In genomic region chr1:238186887-238187574, GRCh38 we compare ENCODE assay signal across 26 cellular contexts.
"Had no signal": no experiment of that assay in that cellular context is flagged by ENCODE, and none has a peak within 500 bp of the region (broad histone marks: within the 10 kb centered on the region; RNA-seq: fewer than 3 reads in every experiment).

No MANE protein-coding gene starts in this region.

- H3K9me3 ChIP-seq: lower lobe of right lung, prostate gland, right atrium auricular region, upper lobe of right lung, uterus had no signal

- H3K27me3 Mint-ChIP-seq: effector memory CD8-positive, alpha-beta T cell; naive thymus-derived CD8-positive, alpha-beta T cell; stimulated activated naive CD8-positive, alpha-beta T cell treated with anti-CD3 and anti-CD28 coated beads, Interleukin-15, amount 100 ng/mL, for 72 hours had no signal

- H3K4me1 ChIP-seq: esophagus squamous epithelium, lower lobe of right lung, prostate gland, right atrium auricular region, suprapubic skin, transverse colon, upper lobe of right lung, uterus had no signal

- H3K27me3 ChIP-seq: esophagus squamous epithelium, right atrium auricular region, suprapubic skin, transverse colon, upper lobe of right lung, uterus had no signal

- H3K27ac Mint-ChIP-seq: effector memory CD8-positive, alpha-beta T cell; naive thymus-derived CD8-positive, alpha-beta T cell; nephron progenitor cell; stimulated activated naive CD8-positive, alpha-beta T cell treated with anti-CD3 and anti-CD28 coated beads, Interleukin-15, amount 100 ng/mL, for 72 hours had no signal

- DNase-seq: effector memory CD8-positive, alpha-beta T cell; erythroblast; esophagus squamous epithelium; foreskin melanocyte; head of caudate nucleus; left ventricle myocardium superior; lower lobe of right lung; naive thymus-derived CD8-positive, alpha-beta T cell; nephron progenitor cell; nucleus accumbens; stimulated activated CD4-positive, alpha-beta T cell treated with anti-CD3 and anti-CD28 coated beads, Interleukin-12 subunit alpha, Interleukin-12 subunit beta, amount 100 ng/mL, for 4 hours; stimulated activated CD4-positive, alpha-beta T cell treated with anti-CD3 and anti-CD28 coated beads, Interleukin-1b, Interleukin-23, amount 100 ng/mL, for 48 hours; stimulated activated CD4-positive, alpha-beta T cell treated with anti-CD3 and anti-CD28 coated beads, Interleukin-4, amount 100 ng/mL, for 1 hour; stimulated activated CD8-positive, alpha-beta memory T cell treated with anti-CD3 and anti-CD28 coated beads, Interleukin-4, amount 100 ng/mL, for 48 hours; stimulated activated naive CD4-positive, alpha-beta T cell; stimulated activated naive CD8-positive, alpha-beta T cell treated with anti-CD3 and anti-CD28 coated beads, Interleukin-15, amount 100 ng/mL, for 72 hours; transverse colon; upper lobe of right lung; uterus had no signal

- H3K36me3 ChIP-seq: esophagus squamous epithelium, lower lobe of right lung, prostate gland, right atrium auricular region, suprapubic skin, transverse colon, upper lobe of right lung, uterus had no signal

- H3K4me3 Mint-ChIP-seq: effector memory CD8-positive, alpha-beta T cell; naive thymus-derived CD8-positive, alpha-beta T cell; nephron progenitor cell; stimulated activated naive CD8-positive, alpha-beta T cell treated with anti-CD3 and anti-CD28 coated beads, Interleukin-15, amount 100 ng/mL, for 72 hours had no signal

- H3K4me1 Mint-ChIP-seq: naive thymus-derived CD8-positive, alpha-beta T cell; nephron progenitor cell; stimulated activated naive CD8-positive, alpha-beta T cell treated with anti-CD3 and anti-CD28 coated beads, Interleukin-15, amount 100 ng/mL, for 72 hours had no signal

- H3K4me3 ChIP-seq: esophagus squamous epithelium, lower lobe of right lung, prostate gland, right atrium auricular region, smooth muscle cell, suprapubic skin, transverse colon, upper lobe of right lung, uterus had no signal

- H3K4me2 ChIP-seq: smooth muscle cell had no signal

- ATAC-seq: effector memory CD8-positive, alpha-beta T cell; left ventricle myocardium superior; lower lobe of right lung; naive thymus-derived CD8-positive, alpha-beta T cell; sciatic nerve; stimulated activated naive CD8-positive, alpha-beta T cell treated with anti-CD3 and anti-CD28 coated beads, Interleukin-15, amount 100 ng/mL, for 72 hours; upper lobe of right lung had no signal

- H3K27ac ChIP-seq: esophagus squamous epithelium, lower lobe of right lung, prostate gland, right atrium auricular region, suprapubic skin, transverse colon, upper lobe of right lung, uterus had no signal

- FAIRE-seq: endometrium, keratinocyte had no signal
